Comparison of ENCODE assay signal across 1 cellular context in genomic region chr1:204704794-204705492, GRCh38.
TF ChIP-seq lines count a peak whose summit lies in the region.

No MANE protein-coding gene starts in this region.

TF ChIP-seq in K562, 482 proteins besides CTCF, POLR2A, EP300 and RAD21 (continued from another document and continues in another):
- TF ChIP-seq SOX6 (IDR thresholded peaks at IDR 0.05) (peak; percentile 35; the same call in 1 of the 2 replicates), ATF7 (IDR thresholded peaks at IDR 0.05) (peak; percentile 38; the same call in 1 of the 2 replicates), PBX2 (CRISPR knock-in tag; IDR thresholded peaks at IDR 0.05; ENCODE audit: low read depth) (peak; percentile 78), PBX2 (tag; conservative IDR thresholded peaks at IDR 0.05; ENCODE audit: low read depth) (peak; percentile 89), ZBTB40 (IDR thresholded peaks at IDR 0.05) (0 out of 2 replicates have a peak, but pooled peaks have one; percentile 23), ZBTB40 (CRISPR knock-in tag; IDR thresholded peaks at IDR 0.05) (no peak), CHD7 (IDR thresholded peaks at IDR 0.05; ENCODE audit: low read depth, low read length) (no peak), ZNF766 (CRISPR knock-in tag; conservative IDR thresholded peaks at IDR 0.05) (no peak; the same call in 1 of the 2 replicates), ZNF282 (CRISPR knock-in tag; IDR thresholded peaks at IDR 0.05) (no peak), TRIM24 (IDR thresholded peaks at IDR 0.05) (peak; percentile 27 to 59; a peak in 2 of 4 replicates), SUPT5H (IDR thresholded peaks at IDR 0.05) (no peak), TBL1XR1 (IDR thresholded peaks at IDR 0.05; ENCODE audit: low read length in 2 of 2) (peak; percentile 66 to 67; a peak in 3 of 4 replicates)
- TF ChIP-seq, protein P1, sequence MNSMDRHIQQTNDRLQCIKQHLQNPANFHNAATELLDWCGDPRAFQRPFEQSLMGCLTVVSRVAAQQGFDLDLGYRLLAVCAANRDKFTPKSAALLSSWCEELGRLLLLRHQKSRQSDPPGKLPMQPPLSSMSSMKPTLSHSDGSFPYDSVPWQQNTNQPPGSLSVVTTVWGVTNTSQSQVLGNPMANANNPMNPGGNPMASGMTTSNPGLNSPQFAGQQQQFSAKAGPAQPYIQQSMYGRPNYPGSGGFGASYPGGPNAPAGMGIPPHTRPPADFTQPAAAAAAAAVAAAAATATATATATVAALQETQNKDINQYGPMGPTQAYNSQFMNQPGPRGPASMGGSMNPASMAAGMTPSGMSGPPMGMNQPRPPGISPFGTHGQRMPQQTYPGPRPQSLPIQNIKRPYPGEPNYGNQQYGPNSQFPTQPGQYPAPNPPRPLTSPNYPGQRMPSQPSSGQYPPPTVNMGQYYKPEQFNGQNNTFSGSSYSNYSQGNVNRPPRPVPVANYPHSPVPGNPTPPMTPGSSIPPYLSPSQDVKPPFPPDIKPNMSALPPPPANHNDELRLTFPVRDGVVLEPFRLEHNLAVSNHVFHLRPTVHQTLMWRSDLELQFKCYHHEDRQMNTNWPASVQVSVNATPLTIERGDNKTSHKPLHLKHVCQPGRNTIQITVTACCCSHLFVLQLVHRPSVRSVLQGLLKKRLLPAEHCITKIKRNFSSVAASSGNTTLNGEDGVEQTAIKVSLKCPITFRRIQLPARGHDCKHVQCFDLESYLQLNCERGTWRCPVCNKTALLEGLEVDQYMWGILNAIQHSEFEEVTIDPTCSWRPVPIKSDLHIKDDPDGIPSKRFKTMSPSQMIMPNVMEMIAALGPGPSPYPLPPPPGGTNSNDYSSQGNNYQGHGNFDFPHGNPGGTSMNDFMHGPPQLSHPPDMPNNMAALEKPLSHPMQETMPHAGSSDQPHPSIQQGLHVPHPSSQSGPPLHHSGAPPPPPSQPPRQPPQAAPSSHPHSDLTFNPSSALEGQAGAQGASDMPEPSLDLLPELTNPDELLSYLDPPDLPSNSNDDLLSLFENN (IDR thresholded peaks at IDR 0.05; ENCODE audit: low read depth in 2 of 2, low read length in 2 of 2) = 0 out of 4 replicates have a peak, but pooled peaks of 1 of the 2 experiments have one; percentile 60
